Comparison of ENCODE assay signal across 2 cellular contexts in the genomic region with DNA sequence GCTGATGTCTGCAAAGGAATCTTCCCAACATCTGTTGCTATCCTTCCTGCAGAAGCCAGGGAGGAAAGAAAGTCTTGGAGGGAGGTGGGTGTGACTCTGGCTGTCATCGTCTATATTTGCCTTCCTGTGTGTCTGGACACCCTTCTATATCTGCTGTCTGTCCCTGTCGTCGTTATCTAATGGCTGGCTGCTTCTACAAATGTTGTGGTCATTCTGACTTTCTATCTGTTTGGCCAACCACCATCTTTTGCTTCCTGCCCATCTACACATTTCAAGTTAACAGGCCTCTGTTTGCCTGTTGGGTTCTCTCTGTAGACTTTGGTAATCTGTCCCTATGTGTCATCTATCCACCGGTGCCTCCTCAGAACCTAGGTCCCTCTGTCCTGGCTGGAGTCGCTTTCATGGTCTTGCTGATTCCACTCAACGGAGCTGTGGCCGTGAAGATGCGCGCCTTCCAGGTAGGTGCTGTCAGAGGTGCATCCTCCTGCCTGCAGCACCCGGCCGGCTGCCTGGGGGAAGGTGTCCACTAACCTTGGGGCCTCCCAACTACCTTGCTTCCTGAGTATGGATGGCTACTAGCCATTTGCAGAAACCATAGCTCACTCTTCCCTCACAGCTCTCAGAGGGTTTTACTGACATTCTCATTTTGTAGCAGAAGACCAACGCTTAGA.
TF ChIP-seq lines count a peak whose summit lies in the region.

No MANE protein-coding gene starts in this region.

TF ChIP-seq in A549, 52 proteins besides CTCF, POLR2A, EP300 and RAD21:
- no peak for TF ChIP-seq HOXB5 (CRISPR knock-in tag; IDR thresholded peaks at IDR 0.05)
- TF ChIP-seq ESRRA (IDR thresholded peaks at IDR 0.05; ENCODE audit: borderline replicate concordance, low read length): no peak
- no peak for TF ChIP-seq GATA3 (IDR thresholded peaks at IDR 0.05; ENCODE audit: borderline replicate concordance)
- TF ChIP-seq ZFP36 (IDR thresholded peaks at IDR 0.05; ENCODE audit: borderline replicate concordance, partially characterized antibody): no peak
- no peak for TF ChIP-seq RARB (CRISPR knock-in tag; IDR thresholded peaks at IDR 0.05)
- no peak for TF ChIP-seq PHF8 (IDR thresholded peaks at IDR 0.05; ENCODE audit: borderline replicate concordance, low read depth)
- no peak for TF ChIP-seq BHLHE40 (IDR thresholded peaks at IDR 0.05; ENCODE audit: low read depth, low read length)
- TF ChIP-seq, protein P1, sequence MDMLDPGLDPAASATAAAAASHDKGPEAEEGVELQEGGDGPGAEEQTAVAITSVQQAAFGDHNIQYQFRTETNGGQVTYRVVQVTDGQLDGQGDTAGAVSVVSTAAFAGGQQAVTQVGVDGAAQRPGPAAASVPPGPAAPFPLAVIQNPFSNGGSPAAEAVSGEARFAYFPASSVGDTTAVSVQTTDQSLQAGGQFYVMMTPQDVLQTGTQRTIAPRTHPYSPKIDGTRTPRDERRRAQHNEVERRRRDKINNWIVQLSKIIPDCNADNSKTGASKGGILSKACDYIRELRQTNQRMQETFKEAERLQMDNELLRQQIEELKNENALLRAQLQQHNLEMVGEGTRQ (IDR thresholded peaks at IDR 0.05): no peak
- no peak for TF ChIP-seq ZC3H11A (IDR thresholded peaks at IDR 0.05)
- TF ChIP-seq, protein P2, sequence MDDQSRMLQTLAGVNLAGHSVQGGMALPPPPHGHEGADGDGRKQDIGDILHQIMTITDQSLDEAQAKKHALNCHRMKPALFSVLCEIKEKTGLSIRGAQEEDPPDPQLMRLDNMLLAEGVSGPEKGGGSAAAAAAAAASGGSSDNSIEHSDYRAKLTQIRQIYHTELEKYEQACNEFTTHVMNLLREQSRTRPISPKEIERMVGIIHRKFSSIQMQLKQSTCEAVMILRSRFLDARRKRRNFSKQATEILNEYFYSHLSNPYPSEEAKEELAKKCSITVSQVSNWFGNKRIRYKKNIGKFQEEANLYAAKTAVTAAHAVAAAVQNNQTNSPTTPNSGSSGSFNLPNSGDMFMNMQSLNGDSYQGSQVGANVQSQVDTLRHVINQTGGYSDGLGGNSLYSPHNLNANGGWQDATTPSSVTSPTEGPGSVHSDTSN (IDR thresholded peaks at IDR 0.05): no peak
- TF ChIP-seq SMC3 (IDR thresholded peaks at IDR 0.05): no peak

TF ChIP-seq in IMR-90, 13 proteins besides CTCF, POLR2A, EP300 and RAD21:
- TF ChIP-seq RFX5 (IDR thresholded peaks at IDR 0.05; ENCODE audit: low read depth, low read length): no peak
- TF ChIP-seq, protein P3, sequence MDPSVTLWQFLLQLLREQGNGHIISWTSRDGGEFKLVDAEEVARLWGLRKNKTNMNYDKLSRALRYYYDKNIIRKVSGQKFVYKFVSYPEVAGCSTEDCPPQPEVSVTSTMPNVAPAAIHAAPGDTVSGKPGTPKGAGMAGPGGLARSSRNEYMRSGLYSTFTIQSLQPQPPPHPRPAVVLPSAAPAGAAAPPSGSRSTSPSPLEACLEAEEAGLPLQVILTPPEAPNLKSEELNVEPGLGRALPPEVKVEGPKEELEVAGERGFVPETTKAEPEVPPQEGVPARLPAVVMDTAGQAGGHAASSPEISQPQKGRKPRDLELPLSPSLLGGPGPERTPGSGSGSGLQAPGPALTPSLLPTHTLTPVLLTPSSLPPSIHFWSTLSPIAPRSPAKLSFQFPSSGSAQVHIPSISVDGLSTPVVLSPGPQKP (IDR thresholded peaks at IDR 0.05; ENCODE audit: borderline replicate concordance, low read depth, low read length): no peak
- TF ChIP-seq FOS (IDR thresholded peaks at IDR 0.05; ENCODE audit: low read depth, low read length): no peak
- no peak for TF ChIP-seq CHD1 (IDR thresholded peaks at IDR 0.05; ENCODE audit: low read depth, low read length)
- TF ChIP-seq, protein P1 (IDR thresholded peaks at IDR 0.05; ENCODE audit: low read depth, low read length): no peak
- TF ChIP-seq MXI1 (IDR thresholded peaks at IDR 0.05; ENCODE audit: borderline replicate concordance, low read depth, low read length): no peak
- TF ChIP-seq BHLHE40 (IDR thresholded peaks at IDR 0.05; ENCODE audit: low read depth, low read length): no peak
- no peak for TF ChIP-seq MAFK (IDR thresholded peaks at IDR 0.05; ENCODE audit: low read depth, low read length)
- TF ChIP-seq NFE2L2 (IDR thresholded peaks at IDR 0.05; ENCODE audit: low read depth, low read length): no peak
- no peak for TF ChIP-seq SMC3 (IDR thresholded peaks at IDR 0.05; ENCODE audit: low read depth, low read length)
- TF ChIP-seq MAZ (IDR thresholded peaks at IDR 0.05; ENCODE audit: borderline replicate concordance, low read depth, low read length): no peak
- TF ChIP-seq RCOR1 (IDR thresholded peaks at IDR 0.05; ENCODE audit: insufficient replicate concordance, low read length): no peak
- TF ChIP-seq CEBPB (IDR thresholded peaks at IDR 0.05; ENCODE audit: low read depth, low read length): no peak
